Comparison of ENCODE assay signal across 9 cellular contexts in genomic region chr1:79052829-79053449, GRCh38. TPM values are rescaled to one million over a fixed set of nuclear protein-coding genes. Genes with fewer than 3 reads are reported as not detected.
A peak's percentile ranks its signal among the peaks of the same experiment; 100 is the strongest.
DNase-seq lines count a peak whose midpoint lies in the region; ATAC-seq and TF ChIP-seq lines count a peak whose summit lies in the region.
"Had no signal": no experiment of that assay in that cellular context is flagged by ENCODE, and none has a peak within 500 bp of the region (broad histone marks: within the 10 kb centered on the region; RNA-seq: fewer than 3 reads in every experiment).

No MANE protein-coding gene starts in this region.

- H3K4me1 ChIP-seq in GM23338 (ENCODE audit: insufficient read depth) (0 out of 2 replicates have a peak, but pooled peaks cover 6% of the 10 kb centered on the region), mononuclear cell (ENCODE audit: insufficient read depth, low read length) (no peaks in the 10 kb centered on the region), Caco-2 (no peaks in the 10 kb centered on the region)

- POLR2A ChIA-PET in Caco-2 (lab: Charles Lee), result no interaction called here

- H3K27me3 ChIP-seq in GM23338 (ENCODE audit: insufficient read depth) (no peaks in the 10 kb centered on the region), mononuclear cell (ENCODE audit: insufficient read depth, low read length) (no peaks in the 10 kb centered on the region), Caco-2 (replicated peaks; ENCODE audit: control insufficient read depth, insufficient read depth, low read length) (no peaks in the 10 kb centered on the region)

- H3K9me2 ChIP-seq in GM23338 (ENCODE audit: insufficient read depth), result no peaks in the 10 kb centered on the region

- H3K27me3 Mint-ChIP-seq in GM23338 (ENCODE audit: insufficient read depth, low read depth, poor library complexity) (peaks cover 1% of the 10 kb centered on the region), Caco-2 (ENCODE audit: insufficient read depth, unreplicated experiment) (no peaks in the 10 kb centered on the region)

- CTCF ChIA-PET in Caco-2 (lab: Charles Lee), result no interaction called here

- intact Hi-C loops in Caco-2 (cut with micrococcal nuclease; ENCODE audit: unreplicated experiment), result no loop called here

- H3K36me3 Mint-ChIP-seq in GM23338 (ENCODE audit: low read depth) (no peaks in the 10 kb centered on the region; the same call in 2 of the 3 replicates), Caco-2 (ENCODE audit: insufficient read depth, unreplicated experiment) (no peaks in the 10 kb centered on the region)

- TF ChIP-seq CTCF in GM23338 (conservative IDR thresholded peaks at IDR 0.05; ENCODE audit: low read depth in 2 of 2) (no peak), Caco-2 (IDR thresholded peaks at IDR 0.05; ENCODE audit: insufficient read depth in 1 of 2, low read depth in 1 of 2, low read length in 1 of 2, severe bottlenecking in 1 of 2, unreplicated experiment in 1 of 2) (no peak)

- H3K27ac Mint-ChIP-seq in GM23338 (no peak overlapping the region), Caco-2 (ENCODE audit: unreplicated experiment) (no peak overlapping the region)

- H3K36me3 ChIP-seq in GM23338 (ENCODE audit: insufficient read depth) (no peaks in the 10 kb centered on the region), Caco-2 (ENCODE audit: control insufficient read depth, insufficient read depth, low read length) (no peaks in the 10 kb centered on the region)

- H3K9me3 Mint-ChIP-seq in GM23338 (no peaks in the 10 kb centered on the region), Caco-2 (ENCODE audit: unreplicated experiment) (no peaks in the 10 kb centered on the region)

- H2AFZ ChIP-seq in GM23338, result no peak overlapping the region

- H3K4me1 Mint-ChIP-seq in GM23338, result peaks cover 14% of the 10 kb centered on the region
- H3K4me1 Mint-ChIP-seq in Caco-2 (ENCODE audit: low read depth, unreplicated experiment), result no peaks in the 10 kb centered on the region

- H3K27ac ChIP-seq in GM23338 (ENCODE audit: low read depth), result no peak overlapping the region

- H4K20me1 ChIP-seq in GM23338 (replicated peaks; ENCODE audit: insufficient read depth), result no peaks in the 10 kb centered on the region

- H3F3A ChIP-seq in GM23338 (replicated peaks; ENCODE audit: low read depth), result no peaks in the 10 kb centered on the region

- H3K79me2 ChIP-seq in GM23338 (replicated peaks; ENCODE audit: insufficient read depth), result no peaks in the 10 kb centered on the region

- BruUV-seq in Caco-2 (replicated peaks; lab: Mats Ljungman, UMichigan), result no TSS peak

- no peak for DNase-seq in GM23338 (ENCODE audit: low spot score)
- peak; percentile 54 for DNase-seq in NAMALWA (ENCODE audit: low spot score)
- no peak for DNase-seq in NCI-H345 (lab: John Stamatoyannopoulos, UW)
- no peak for DNase-seq in Caco-2
- no peak for DNase-seq in NCI-H2227 treated with DMSO at 0.1 percent for 48 hours (lab: John Stamatoyannopoulos, UW)
- no peak for DNase-seq in nucleus accumbens (lab: John Stamatoyannopoulos, UW)

- no peak overlapping the region for H3K4me3 Mint-ChIP-seq in GM23338
- no peak overlapping the region for H3K4me3 Mint-ChIP-seq in Caco-2 (ENCODE audit: unreplicated experiment)

- ATAC-seq in GM18858 (IDR thresholded peaks at IDR 0.05; ENCODE audit: unreplicated experiment), result peak; percentile 99
- ATAC-seq in GM23338, result no peak
- ATAC-seq: Panc1 had no signal

- peak overlapping the region; percentile 49; the same call in 1 of the 2 replicates for H3K4me2 ChIP-seq in GM23338

- H3K4me3 ChIP-seq in GM23338 (no peak overlapping the region), mononuclear cell (ENCODE audit: low read length) (peak overlapping the region; percentile 20), Caco-2 (ENCODE audit: low read depth, low read length) (no peak overlapping the region)

- H3K9me3 ChIP-seq in mononuclear cell (ENCODE audit: low read depth, low read length), result peaks cover 13% of the 10 kb centered on the region
- no peaks in the 10 kb centered on the region for H3K9me3 ChIP-seq in Caco-2

TF ChIP-seq in GM23338, 12 proteins besides CTCF, POLR2A, EP300 and RAD21:
- TF ChIP-seq ZNF462 (CRISPR knock-in tag; IDR thresholded peaks at IDR 0.05) (no peak), POLR2AphosphoS5 (IDR thresholded peaks at IDR 0.05; ENCODE audit: low read depth) (no peak)
TF ChIP-seq in GM23338: peak in this region for 0.

RNA-seq across cellular contexts. Expression of gene ADGRL4, which starts 46.4 kb away (rescaled TPM):
- total RNA-seq in GM23338 (2014; rRNA removed; shearing (Covaris generic)), result 0.24 and 1.3 TPM in 2 replicates
- 0.31 and 0.32 TPM in 2 replicates for polyA plus RNA-seq in GM23338 (2016; fragmentation: Nextera tagmentation; extraction: Ambion mirVana)
- total RNA-seq in mononuclear cell (not detected), Caco-2 (2022) (not detected in 2 replicates)
